Comparison of ENCODE assay signal across 9 cellular contexts in the genomic region with DNA sequence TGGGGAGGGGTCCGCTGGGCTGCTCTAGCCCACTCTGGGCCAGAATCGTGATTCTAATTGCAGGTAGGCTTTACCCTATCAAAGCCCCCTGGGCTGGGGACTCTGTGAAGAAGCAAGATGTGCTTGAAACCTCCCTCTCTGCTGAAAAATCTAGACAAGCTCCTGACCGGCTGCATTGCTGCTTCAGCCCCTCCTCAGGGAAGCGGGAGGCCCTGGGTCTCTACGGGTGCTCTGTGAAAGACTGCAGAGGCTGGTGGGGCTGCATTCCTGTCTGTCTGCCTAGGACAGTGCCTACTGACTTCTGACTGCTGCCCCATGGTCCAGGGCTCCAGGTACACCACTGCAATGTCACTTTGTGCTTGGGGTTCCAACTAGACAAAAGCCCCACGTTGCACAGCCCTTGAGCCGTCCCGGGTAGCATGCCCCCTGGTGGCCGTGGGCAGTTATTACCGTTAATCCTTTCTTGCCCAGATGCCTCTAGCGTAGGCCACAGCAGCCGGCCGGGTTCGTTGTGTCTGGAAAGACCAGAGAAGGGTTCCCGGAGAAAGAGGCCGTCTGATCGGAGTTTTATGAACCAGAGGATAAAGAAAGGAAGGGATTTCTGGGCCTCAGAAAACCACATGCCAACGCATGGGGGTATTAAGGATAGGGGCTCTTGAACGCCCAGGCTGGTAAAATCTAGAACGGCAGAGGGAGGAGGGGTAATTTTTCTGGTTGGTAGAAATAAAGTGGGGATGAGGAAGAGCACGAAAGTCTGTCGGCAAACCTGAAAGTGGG. TPM values are rescaled to one million over a fixed set of nuclear protein-coding genes. Genes with fewer than 3 reads are reported as not detected.
A peak's percentile ranks its signal among the peaks of the same experiment; 100 is the strongest.
DNase-seq lines count a peak whose midpoint lies in the region; ATAC-seq and TF ChIP-seq lines count a peak whose summit lies in the region.
"Had no signal": no experiment of that assay in that cellular context is flagged by ENCODE, and none has a peak within 500 bp of the region (broad histone marks: within the 10 kb centered on the region; RNA-seq: fewer than 3 reads in every experiment).

No MANE protein-coding gene starts in this region.

- WGBS in psoas muscle, 3 donors, result 64 to 67% (median 66%) methylated on average over 22 of the region's 22 CpGs

- DNase-seq in NCI-H2196 (lab: John Stamatoyannopoulos, UW; ENCODE audit: unreplicated experiment) (peak; percentile 48), NCI-H2196 treated with DMSO at 0.1 percent for 48 hours (lab: John Stamatoyannopoulos, UW; ENCODE audit: unreplicated experiment) (no peak), NCI-H82 treated with DMSO at 0.1 percent for 48 hours (lab: John Stamatoyannopoulos, UW; ENCODE audit: unreplicated experiment) (peak; percentile 55), activated T-cell treated with anti-CD3 and anti-CD28 coated beads for 24 hours (ENCODE audit: low read depth) (peak; percentile 41), fibroblast of pulmonary artery (ENCODE audit: low read depth) (peak; percentile 43), psoas muscle (peak in 1 of 2 donors; percentile 45), middle frontal gyrus (ENCODE audit: extremely low spot score, low spot score) (no peak)

- H3K36me3 ChIP-seq in psoas muscle (ENCODE audit: insufficient read depth in 1 of 2, low read depth in 1 of 2), result no peaks in the 10 kb centered on the region

- no peak overlapping the region for H3K27ac ChIP-seq in psoas muscle
- H3K27ac ChIP-seq: epithelial cell of prostate had no signal

- H3K4me1 ChIP-seq in psoas muscle, result no peaks in the 10 kb centered on the region

- ATAC-seq in HG02798 (IDR thresholded peaks at IDR 0.05; ENCODE audit: poor library complexity, unreplicated experiment) (peak; percentile 80), psoas muscle (peak in 3 of 4 donors; percentile 65 to 71 (median 66))

- intact Hi-C loops in psoas muscle (cut with DNase I), result no loop called here

- no peaks in the 10 kb centered on the region for H3K9me3 ChIP-seq in psoas muscle

- H3K27me3 ChIP-seq in psoas muscle (ENCODE audit: insufficient read depth in 3 of 3, low read length in 2 of 3), result no peaks in the 10 kb centered on the region

- TF ChIP-seq CTCF in fibroblast of pulmonary artery (IDR thresholded peaks at IDR 0.05; ENCODE audit: low read length, missing control alignments), result peak; percentile 71
- peak; percentile 54 for TF ChIP-seq CTCF in psoas muscle (IDR thresholded peaks at IDR 0.05)

- H3K4me3 ChIP-seq in fibroblast of pulmonary artery (replicated peaks; ENCODE audit: low read depth, low read length) (no peak overlapping the region), psoas muscle (no peak overlapping the region)

RNA-seq across cellular contexts. Expression of gene C1QL2, which starts 15.9 kb away (rescaled TPM):
- not detected for total RNA-seq in psoas muscle
- polyA plus RNA-seq in psoas muscle, result under 1 TPM in 1 of 3 donors, not detected in 2; 0.03 TPM

RNA-seq across cellular contexts. Expression of gene STEAP3, which starts 49.2 kb away (rescaled TPM):
- 10 to 100 TPM; 12.3 to 47.4 (median 22.8) TPM for total RNA-seq in psoas muscle
- polyA plus RNA-seq in psoas muscle, result 10 to 100 TPM in 1 of 3 donors, 1 to 10 TPM in 2; 8.6 to 15.7 (median 8.9) TPM

Comparison
In these comparisons a context has a peak if more than half of its experiments do, and no peak if none do; other contexts are left out.
1. DNase-seq: peak in NCI-H2196 (single experiment), NCI-H82 treated with DMSO at 0.1 percent for 48 hours (single experiment), activated T-cell treated with anti-CD3 and anti-CD28 coated beads for 24 hours (single experiment) and fibroblast of pulmonary artery (single experiment); none in NCI-H2196 treated with DMSO at 0.1 percent for 48 hours (single experiment) and middle frontal gyrus (single experiment).